Comparison of ENCODE assay signal across 8 cellular contexts in the genomic region with DNA sequence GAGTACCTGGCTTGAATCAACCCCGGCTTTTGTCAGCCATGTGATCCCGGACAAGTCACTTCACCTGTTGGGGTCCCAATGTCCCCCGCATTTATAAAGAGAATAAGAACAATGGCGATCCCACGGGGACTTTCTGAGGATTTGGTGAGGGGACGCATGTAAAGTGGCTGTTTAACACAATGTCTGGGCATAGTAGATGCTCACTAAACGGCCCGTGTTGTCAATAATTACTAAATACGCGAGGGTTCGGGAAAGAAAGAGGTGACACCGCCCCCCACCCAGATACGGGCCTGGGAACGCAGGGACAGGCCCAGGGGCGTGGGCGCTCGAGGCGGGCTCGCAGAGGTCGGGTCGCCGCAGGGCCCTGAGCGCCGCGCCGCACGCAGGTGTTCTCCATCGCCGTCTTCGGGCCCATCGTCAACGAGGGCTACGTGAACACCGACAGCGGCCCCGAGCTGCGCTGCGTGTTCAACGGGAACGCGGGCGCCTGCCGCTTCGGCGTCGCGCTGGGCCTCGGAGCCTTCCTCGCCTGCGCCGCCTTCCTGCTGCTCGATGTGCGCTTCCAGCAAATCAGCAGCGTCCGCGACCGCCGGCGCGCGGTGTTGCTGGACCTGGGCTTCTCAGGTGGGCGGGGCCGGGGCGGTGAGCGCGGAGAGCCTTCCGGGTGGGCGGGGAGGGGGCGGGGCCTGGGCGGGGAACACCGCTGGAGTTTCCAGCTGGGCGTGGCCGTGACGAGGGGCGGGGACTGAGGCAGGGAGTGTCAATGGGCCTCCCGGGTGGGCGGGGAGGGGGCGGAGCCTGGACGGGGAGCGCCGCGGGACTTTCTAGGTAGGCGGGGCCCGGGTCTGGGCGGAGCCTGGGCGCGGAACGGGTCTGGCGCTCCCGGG. TPM values are rescaled to one million over a fixed set of nuclear protein-coding genes. Genes with fewer than 3 reads are reported as not detected.
A peak's percentile ranks its signal among the peaks of the same experiment; 100 is the strongest.
DNase-seq lines count a peak whose midpoint lies in the region; ATAC-seq and TF ChIP-seq lines count a peak whose summit lies in the region.

No MANE protein-coding gene starts in this region.

- ATAC-seq in GM21381 (IDR thresholded peaks at IDR 0.05; ENCODE audit: unreplicated experiment) (peak; percentile 45), left lobe of liver (peak; percentile 73), GM18861 (IDR thresholded peaks at IDR 0.05; ENCODE audit: unreplicated experiment) (no peak)

- DNase-seq in CD1c-positive myeloid dendritic cell (ENCODE audit: extremely low spot score) (peak; percentile 98), dedifferentiated amniotic fluid mesenchymal stem cell (ENCODE audit: extremely low spot score) (peak; percentile 76), left lobe of liver (ENCODE audit: low spot score) (peak; percentile 86)
- peak; percentile 99 for DNase-seq in activated CD4-positive, alpha-beta T cell treated with anti-CD3 and anti-CD28 coated beads, Interleukin-2, amount 50 U/mL, for 4 hours
- peak; percentile 99 for DNase-seq in stimulated activated CD4-positive, alpha-beta T cell treated with anti-CD3 and anti-CD28 coated beads, Interleukin-1b, Interleukin-23, amount 100 ng/mL, for 4 hours (ENCODE audit: low read depth in 2 of 2)

- TF ChIP-seq RAD21 in Ishikawa (IDR thresholded peaks at IDR 0.05; ENCODE audit: low read depth), result no peak

- no peak for TF ChIP-seq EP300 in Ishikawa (IDR thresholded peaks at IDR 0.05; ENCODE audit: borderline replicate concordance)

TF ChIP-seq in Ishikawa, 13 proteins besides CTCF, POLR2A, EP300 and RAD21:
- TF ChIP-seq, protein P1, sequence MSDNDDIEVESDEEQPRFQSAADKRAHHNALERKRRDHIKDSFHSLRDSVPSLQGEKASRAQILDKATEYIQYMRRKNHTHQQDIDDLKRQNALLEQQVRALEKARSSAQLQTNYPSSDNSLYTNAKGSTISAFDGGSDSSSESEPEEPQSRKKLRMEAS (IDR thresholded peaks at IDR 0.05), result peak; percentile 97
- no peak for TF ChIP-seq TAF1 (IDR thresholded peaks at IDR 0.05; ENCODE audit: low read depth)

RNA-seq across cellular contexts. Expression of gene SYNGR3, which starts 2.1 kb away (rescaled TPM):
- 0.30 TPM for total RNA-seq in left lobe of liver

RNA-seq across cellular contexts. Expression of gene GFER, which starts 7.8 kb away (rescaled TPM):
- total RNA-seq in left lobe of liver, result 20.3 TPM

RNA-seq across cellular contexts. Expression of gene NOXO1, which starts 10.6 kb away (rescaled TPM):
- total RNA-seq in left lobe of liver, result 1.7 TPM

RNA-seq across cellular contexts. Expression of gene ZNF598, which starts 17.8 kb away (rescaled TPM):
- 29.9 TPM for total RNA-seq in left lobe of liver

RNA-seq across cellular contexts. Expression of gene TBL3, which starts 20.0 kb away (rescaled TPM):
- 18.6 TPM for total RNA-seq in left lobe of liver
